In genomic region chr7:104553074-104553473, GRCh38 we compare ENCODE assay signal across 21 cellular contexts.
DNase-seq lines count a peak whose midpoint lies in the region; ATAC-seq and TF ChIP-seq lines count a peak whose summit lies in the region.
"Had no signal": no experiment of that assay in that cellular context is flagged by ENCODE, and none has a peak within 500 bp of the region (broad histone marks: within the 10 kb centered on the region; RNA-seq: fewer than 3 reads in every experiment).

No MANE protein-coding gene starts in this region.

- H3K4me1 Mint-ChIP-seq in activated CD4-positive, alpha-beta T cell treated with anti-CD3 and anti-CD28 coated beads, Interleukin-2, amount 10 ng/mL, durations not matched to agents 24 days and 14 days, result no peaks in the 10 kb centered on the region
- no peaks in the 10 kb centered on the region for H3K4me1 Mint-ChIP-seq in activated naive CD4-positive, alpha-beta T cell treated with anti-CD3 and anti-CD28 coated beads, Interleukin-2, amount 10 ng/mL, durations not matched to agents 7 days and 5 days
- H3K4me1 Mint-ChIP-seq: CD4-positive, alpha-beta memory T cell; GM23338; H9 had no signal

- no peak overlapping the region for H3K4ac ChIP-seq in mesendoderm (ENCODE audit: low read depth, low read length)

- H3K27ac ChIP-seq in mesendoderm (ENCODE audit: low read depth, low read length), result no peak overlapping the region
- H3K27ac ChIP-seq: A549 had no signal

- H3K18ac ChIP-seq in mesendoderm (ENCODE audit: low read length), result no peak overlapping the region

- CTCF ChIA-PET in activated naive CD4-positive, alpha-beta T cell treated with anti-CD3 and anti-CD28 coated beads, Interleukin-2, amount 10 ng/mL, durations not matched to agents 7 days and 5 days (lab: Charles Lee), result no interaction called here

- no peak overlapping the region for H3K4me3 Mint-ChIP-seq in activated CD4-positive, alpha-beta T cell treated with anti-CD3 and anti-CD28 coated beads, Interleukin-2, amount 10 ng/mL, durations not matched to agents 24 days and 14 days
- H3K4me3 Mint-ChIP-seq in activated naive CD4-positive, alpha-beta T cell treated with anti-CD3 and anti-CD28 coated beads, Interleukin-2, amount 10 ng/mL, durations not matched to agents 7 days and 5 days, result no peak overlapping the region
- H3K4me3 Mint-ChIP-seq: CD4-positive, alpha-beta memory T cell; GM23338; H9 had no signal

- peak; percentile 53 for ATAC-seq in sciatic nerve
- ATAC-seq: A549, HCT116 had no signal

- no peak overlapping the region for H2BK120ac ChIP-seq in mesendoderm (ENCODE audit: low read depth, low read length)

- no peak overlapping the region for H2AK5ac ChIP-seq in mesendoderm (ENCODE audit: low read length)

- no peaks in the 10 kb centered on the region for H3K36me3 ChIP-seq in adipocyte (ENCODE audit: control insufficient read depth, insufficient read depth, low read length, severe bottlenecking)
- no peaks in the 10 kb centered on the region for H3K36me3 ChIP-seq in mesendoderm (ENCODE audit: control insufficient read depth, insufficient read depth, low read length)

- DNase-seq in adipocyte (ENCODE audit: low read depth), result no peak
- peak; percentile 0 for DNase-seq in choroid plexus epithelial cell (ENCODE audit: low read depth)
- peak; percentile 2 for DNase-seq in fibroblast of villous mesenchyme (ENCODE audit: low read depth)
- DNase-seq in sciatic nerve (ENCODE audit: low spot score), result no peak
- no peak for DNase-seq in mesendoderm
- DNase-seq in activated CD4-positive, alpha-beta T cell treated with anti-CD3 and anti-CD28 coated beads, Interleukin-2, amount 10 ng/mL, durations not matched to agents 24 days and 14 days, result no peak
- DNase-seq in activated naive CD4-positive, alpha-beta T cell treated with anti-CD3 and anti-CD28 coated beads, Interleukin-2, amount 10 ng/mL, durations not matched to agents 7 days and 5 days, result no peak
- DNase-seq in posterior cingulate gyrus, result no peak
- DNase-seq: 8988T; ACHN; C1 segment of cervical spinal cord; Calu3; CD4-positive, alpha-beta memory T cell; COR-L47; DMS53; DMS79 treated with DMSO at 0.1 percent for 48 hours; GF-D8; H9 had no signal

- peaks cover 6% of the 10 kb centered on the region for H3K9me3 Mint-ChIP-seq in activated CD4-positive, alpha-beta T cell treated with anti-CD3 and anti-CD28 coated beads, Interleukin-2, amount 10 ng/mL, durations not matched to agents 24 days and 14 days
- peaks cover 7% of the 10 kb centered on the region for H3K9me3 Mint-ChIP-seq in activated naive CD4-positive, alpha-beta T cell treated with anti-CD3 and anti-CD28 coated beads, Interleukin-2, amount 10 ng/mL, durations not matched to agents 7 days and 5 days

- no peaks in the 10 kb centered on the region for H3K27me3 Mint-ChIP-seq in activated CD4-positive, alpha-beta T cell treated with anti-CD3 and anti-CD28 coated beads, Interleukin-2, amount 10 ng/mL, durations not matched to agents 24 days and 14 days
- no peaks in the 10 kb centered on the region for H3K27me3 Mint-ChIP-seq in activated naive CD4-positive, alpha-beta T cell treated with anti-CD3 and anti-CD28 coated beads, Interleukin-2, amount 10 ng/mL, durations not matched to agents 7 days and 5 days
- H3K27me3 Mint-ChIP-seq: CD4-positive, alpha-beta memory T cell had no signal

- peaks cover 47% of the 10 kb centered on the region for H3K4me1 ChIP-seq in adipocyte (ENCODE audit: control insufficient read depth, insufficient read depth, low read length)
- H3K4me1 ChIP-seq in mesendoderm (ENCODE audit: control insufficient read depth, low read depth, low read length), result no peaks in the 10 kb centered on the region
- H3K4me1 ChIP-seq: A549 had no signal

- H2BK5ac ChIP-seq in mesendoderm (ENCODE audit: low read length), result no peak overlapping the region

- H3K9ac ChIP-seq in adipocyte (ENCODE audit: low read length) (peak overlapping the region; percentile 44), mesendoderm (ENCODE audit: low read length) (no peak overlapping the region)

- no peaks in the 10 kb centered on the region for H3K27me3 ChIP-seq in adipocyte (replicated peaks; ENCODE audit: control insufficient read depth, insufficient read depth, low read length)
- H3K27me3 ChIP-seq in mesendoderm (ENCODE audit: insufficient read depth, low read length, poor library complexity), result no peaks in the 10 kb centered on the region

- no peak for TF ChIP-seq CTCF in choroid plexus epithelial cell (conservative IDR thresholded peaks at IDR 0.05; ENCODE audit: low read depth, low read length)
- TF ChIP-seq CTCF in fibroblast of villous mesenchyme (IDR thresholded peaks at IDR 0.05; ENCODE audit: insufficient read depth, low read depth, low read length), result no peak

- no peak overlapping the region for H3K27ac Mint-ChIP-seq in activated CD4-positive, alpha-beta T cell treated with anti-CD3 and anti-CD28 coated beads, Interleukin-2, amount 10 ng/mL, durations not matched to agents 24 days and 14 days
- no peak overlapping the region for H3K27ac Mint-ChIP-seq in activated naive CD4-positive, alpha-beta T cell treated with anti-CD3 and anti-CD28 coated beads, Interleukin-2, amount 10 ng/mL, durations not matched to agents 7 days and 5 days
- H3K27ac Mint-ChIP-seq: CD4-positive, alpha-beta memory T cell; GM23338; H9 had no signal

- no peak overlapping the region for H3K4me2 ChIP-seq in mesendoderm (ENCODE audit: low read length)
- H3K4me2 ChIP-seq: A549, GM23338 had no signal

- H4K8ac ChIP-seq in mesendoderm (ENCODE audit: low read depth, low read length), result no peak overlapping the region

- H3K56ac ChIP-seq in mesendoderm (ENCODE audit: low read length), result no peak overlapping the region

- H4K5ac ChIP-seq in mesendoderm (ENCODE audit: low read length), result no peak overlapping the region

- H3K4me3 ChIP-seq in adipocyte (ENCODE audit: low read length) (peak overlapping the region; percentile 12), choroid plexus epithelial cell (ENCODE audit: low read depth, low read length) (no peak overlapping the region), fibroblast of villous mesenchyme (ENCODE audit: low read depth, low read length) (no peak overlapping the region), mesendoderm (ENCODE audit: low read length) (no peak overlapping the region)
- H3K4me3 ChIP-seq: A549, GM23338 had no signal

- peaks cover 5% of the 10 kb centered on the region for H3K9me3 ChIP-seq in adipocyte (ENCODE audit: control insufficient read depth, low read length)
- H3K9me3 ChIP-seq: A549 had no signal

- no peaks in the 10 kb centered on the region for H3K79me1 ChIP-seq in mesendoderm (ENCODE audit: low read length)

- H3K36me3 Mint-ChIP-seq in activated CD4-positive, alpha-beta T cell treated with anti-CD3 and anti-CD28 coated beads, Interleukin-2, amount 10 ng/mL, durations not matched to agents 24 days and 14 days (ENCODE audit: low read depth), result no peaks in the 10 kb centered on the region
- no peaks in the 10 kb centered on the region for H3K36me3 Mint-ChIP-seq in activated naive CD4-positive, alpha-beta T cell treated with anti-CD3 and anti-CD28 coated beads, Interleukin-2, amount 10 ng/mL, durations not matched to agents 7 days and 5 days

- H3K23ac ChIP-seq in mesendoderm (ENCODE audit: low read length), result no peak overlapping the region

- H3K79me2 ChIP-seq in mesendoderm (ENCODE audit: control insufficient read depth, insufficient read depth, low read length), result no peaks in the 10 kb centered on the region

- intact Hi-C loops in sciatic nerve (cut with DNase I), result no loop called here
- intact Hi-C loops in activated CD4-positive, alpha-beta T cell treated with anti-CD3 and anti-CD28 coated beads, Interleukin-2, amount 10 ng/mL, durations not matched to agents 24 days and 14 days (cut with micrococcal nuclease), result no loop called here
- intact Hi-C loops in posterior cingulate gyrus (cut with DNase I), result no loop called here

- H2BK15ac ChIP-seq in mesendoderm (replicated peaks; ENCODE audit: low read depth), result no peak overlapping the region

Comparison
In these comparisons a context has a peak if more than half of its experiments do, and no peak if none do; other contexts are left out.
1. DNase-seq: peak in choroid plexus epithelial cell (single experiment) and fibroblast of villous mesenchyme (single experiment); none in adipocyte (single experiment), sciatic nerve (single experiment), mesendoderm (single experiment), activated CD4-positive, alpha-beta T cell treated with anti-CD3 and anti-CD28 coated beads, Interleukin-2, amount 10 ng/mL, durations not matched to agents 24 days and 14 days (single experiment), activated naive CD4-positive, alpha-beta T cell treated with anti-CD3 and anti-CD28 coated beads, Interleukin-2, amount 10 ng/mL, durations not matched to agents 7 days and 5 days (single experiment) and posterior cingulate gyrus (0 of 10).